Comparison of ENCODE assay signal across 24 cellular contexts in genomic region chr10:7583626-7584025, GRCh38.
"Had no signal": no experiment of that assay in that cellular context is flagged by ENCODE, and none has a peak within 500 bp of the region (broad histone marks: within the 10 kb centered on the region; RNA-seq: fewer than 3 reads in every experiment).

No MANE protein-coding gene starts in this region.

- H3K4me1 Mint-ChIP-seq: activated B cell treated with CpG ODN at 0.5 μM for 24 hours; activated T-helper 17 cell treated with anti-CD3 and anti-CD28 coated beads, Interleukin-2, amount 50 U/mL, for 72 hours had no signal

- H3K4me3 Mint-ChIP-seq: activated B cell treated with CpG ODN at 0.5 μM for 24 hours; activated CD4-positive, alpha-beta memory T cell treated with anti-CD3 and anti-CD28 coated beads for 36 hours; activated CD4-positive, alpha-beta T cell treated with anti-CD3 and anti-CD28 coated beads, Interleukin-2, amount 10 ng/mL, durations not matched to agents 7 days and 5 days; activated naive CD4-positive, alpha-beta T cell treated with anti-CD3 and anti-CD28 coated beads for 36 hours; activated naive CD8-positive, alpha-beta T cell; activated T-helper 17 cell treated with anti-CD3 and anti-CD28 coated beads, Interleukin-2, amount 50 U/mL, for 72 hours; T-helper 17 cell had no signal

- H3K27ac ChIP-seq: brain microvascular endothelial cell, Peyer's patch, RWPE1 had no signal

- H3K9me3 ChIP-seq: Peyer's patch had no signal

- H3K27ac Mint-ChIP-seq: activated B cell treated with CpG ODN at 0.5 μM for 24 hours; activated CD4-positive, alpha-beta memory T cell treated with anti-CD3 and anti-CD28 coated beads for 36 hours; activated CD4-positive, alpha-beta T cell treated with anti-CD3 and anti-CD28 coated beads, Interleukin-2, amount 10 ng/mL, durations not matched to agents 7 days and 5 days; activated naive CD4-positive, alpha-beta T cell treated with anti-CD3 and anti-CD28 coated beads for 36 hours; activated naive CD8-positive, alpha-beta T cell; activated T-helper 17 cell treated with anti-CD3 and anti-CD28 coated beads, Interleukin-2, amount 50 U/mL, for 72 hours; T-helper 17 cell had no signal

- H3K4me1 ChIP-seq: Peyer's patch had no signal

- H3K36me3 ChIP-seq: brain microvascular endothelial cell, Peyer's patch had no signal

- H3K27me3 Mint-ChIP-seq: activated CD4-positive, alpha-beta memory T cell treated with anti-CD3 and anti-CD28 coated beads for 36 hours; activated CD4-positive, alpha-beta T cell treated with anti-CD3 and anti-CD28 coated beads, Interleukin-2, amount 10 ng/mL, durations not matched to agents 7 days and 5 days; activated naive CD8-positive, alpha-beta T cell had no signal

- H3K36me3 Mint-ChIP-seq: activated CD4-positive, alpha-beta memory T cell treated with anti-CD3 and anti-CD28 coated beads for 36 hours; activated naive CD8-positive, alpha-beta T cell had no signal

- H3K4me3 ChIP-seq: Peyer's patch had no signal

- H3K9me3 Mint-ChIP-seq: activated B cell treated with CpG ODN at 0.5 μM for 24 hours; activated CD4-positive, alpha-beta memory T cell treated with anti-CD3 and anti-CD28 coated beads for 36 hours; activated CD4-positive, alpha-beta T cell treated with anti-CD3 and anti-CD28 coated beads, Interleukin-2, amount 10 ng/mL, durations not matched to agents 7 days and 5 days; activated naive CD4-positive, alpha-beta T cell treated with anti-CD3 and anti-CD28 coated beads for 36 hours; activated T-helper 17 cell treated with anti-CD3 and anti-CD28 coated beads, Interleukin-2, amount 50 U/mL, for 72 hours had no signal

- DNase-seq: activated B cell treated with CpG ODN at 0.5 μM for 24 hours; activated CD4-positive, alpha-beta memory T cell treated with anti-CD3 and anti-CD28 coated beads for 36 hours; activated CD4-positive, alpha-beta T cell treated with anti-CD3 and anti-CD28 coated beads, Interleukin-2, amount 10 ng/mL, durations not matched to agents 7 days and 5 days; activated CD8-positive, alpha-beta memory T cell treated with anti-CD3 and anti-CD28 coated beads for 24 hours; activated gamma-delta T cell; activated naive CD4-positive, alpha-beta T cell treated with anti-CD3 and anti-CD28 coated beads for 36 hours; activated T-cell treated with anti-CD3 and anti-CD28 coated beads, Interleukin-2, amount 50 U/mL, for 48 hours; amygdala; brain microvascular endothelial cell; Kasumi-1; KBM-7; NCI-H1105 treated with DMSO at 0.1 percent for 48 hours; NCI-H1436 treated with DMSO at 0.1 percent for 48 hours; NCI-H187; NCI-H2081; NCI-H446; NCI-H524; Peyer's patch; SHP77 treated with DMSO at 0.1 percent for 48 hours; T-helper 17 cell; T1000 had no signal

- ATAC-seq: activated T-helper 17 cell treated with anti-CD3 and anti-CD28 coated beads, Interleukin-2, amount 50 U/mL, for 72 hours; T-helper 17 cell had no signal

- H3K27me3 ChIP-seq: brain microvascular endothelial cell, Peyer's patch had no signal
